Comparison of ENCODE assay signal across 8 cellular contexts in genomic region chr1:51014878-51015277, GRCh38.
"Had no signal": no experiment of that assay in that cellular context is flagged by ENCODE, and none has a peak within 500 bp of the region (broad histone marks: within the 10 kb centered on the region; RNA-seq: fewer than 3 reads in every experiment).

No MANE protein-coding gene starts in this region.

- H3K4me3 ChIP-seq: GM12878 had no signal

- DNase-seq: GDM1, GF-D8 had no signal

- FAIRE-seq: G401.6, GM12878, GM12891, GM12892, GM18507, GM19239 had no signal

- ATAC-seq: GM12878 had no signal
